Comparison of ENCODE assay signal across 8 cellular contexts in genomic region chr18:12990128-12990485, GRCh38. TPM values are rescaled to one million over a fixed set of nuclear protein-coding genes. Genes with fewer than 3 reads are reported as not detected.
DNase-seq lines count a peak whose midpoint lies in the region; ATAC-seq and TF ChIP-seq lines count a peak whose summit lies in the region.

No MANE protein-coding gene starts in this region.

- H3K4me3 Mint-ChIP-seq in activated CD4-positive, alpha-beta T cell treated with anti-CD3 and anti-CD28 coated beads, Interleukin-2, amount 10 ng/mL, durations not matched to agents 24 days and 14 days: peak overlapping the region; percentile 94
- peak overlapping the region; percentile 99 for H3K4me3 Mint-ChIP-seq in glutamatergic neuron (ENCODE audit: unreplicated experiment)
- H3K4me3 Mint-ChIP-seq in stimulated activated naive B cell treated with anti-CD40 and anti-IgM and Interleukin-4, amounts not matched to agents 10 μg/mL and 1 μg/mL and 100 μg/mL, for 72 hours: peak overlapping the region; percentile 96

- peak; percentile 9 to 10 for DNase-seq in NOMO-1 (lab: John Stamatoyannopoulos, UW; ENCODE audit: unreplicated experiment in 2 of 2)
- no peak for DNase-seq in NOMO-1 treated with DMSO at 0.1 percent for 48 hours (lab: John Stamatoyannopoulos, UW; ENCODE audit: unreplicated experiment)
- peak; percentile 80 for DNase-seq in activated CD4-positive, alpha-beta T cell treated with anti-CD3 and anti-CD28 coated beads, Interleukin-2, amount 10 ng/mL, durations not matched to agents 24 days and 14 days
- DNase-seq in glutamatergic neuron: no peak
- DNase-seq in stimulated activated naive B cell treated with anti-CD40 and anti-IgM and Interleukin-4, amounts not matched to agents 10 μg/mL and 1 μg/mL and 100 μg/mL, for 72 hours: no peak
- DNase-seq in NOMO-1 treated with dmso at 0.1 percent for 144 hours (lab: John Stamatoyannopoulos, UW; ENCODE audit: unreplicated experiment): no peak

- peak overlapping the region; percentile 92 for H3K27ac Mint-ChIP-seq in activated CD4-positive, alpha-beta T cell treated with anti-CD3 and anti-CD28 coated beads, Interleukin-2, amount 10 ng/mL, durations not matched to agents 24 days and 14 days
- peak overlapping the region; percentile 79 for H3K27ac Mint-ChIP-seq in glutamatergic neuron (ENCODE audit: unreplicated experiment)
- H3K27ac Mint-ChIP-seq in stimulated activated naive B cell treated with anti-CD40 and anti-IgM and Interleukin-4, amounts not matched to agents 10 μg/mL and 1 μg/mL and 100 μg/mL, for 72 hours: peak overlapping the region; percentile 97

- H3K36me3 Mint-ChIP-seq in activated CD4-positive, alpha-beta T cell treated with anti-CD3 and anti-CD28 coated beads, Interleukin-2, amount 10 ng/mL, durations not matched to agents 24 days and 14 days (ENCODE audit: low read depth): peaks cover 15% of the 10 kb centered on the region
- H3K36me3 Mint-ChIP-seq in glutamatergic neuron (ENCODE audit: unreplicated experiment): no peaks in the 10 kb centered on the region
- peaks cover 8 to 13% of the 10 kb centered on the region in 2 donors for H3K36me3 Mint-ChIP-seq in stimulated activated naive B cell treated with anti-CD40 and anti-IgM and Interleukin-4, amounts not matched to agents 10 μg/mL and 1 μg/mL and 100 μg/mL, for 72 hours

- H3K27me3 Mint-ChIP-seq in activated CD4-positive, alpha-beta T cell treated with anti-CD3 and anti-CD28 coated beads, Interleukin-2, amount 10 ng/mL, durations not matched to agents 24 days and 14 days: no peaks in the 10 kb centered on the region
- peaks cover 4% of the 10 kb centered on the region for H3K27me3 Mint-ChIP-seq in glutamatergic neuron (ENCODE audit: unreplicated experiment)
- no peaks in the 10 kb centered on the region for H3K27me3 Mint-ChIP-seq in stimulated activated naive B cell treated with anti-CD40 and anti-IgM and Interleukin-4, amounts not matched to agents 10 μg/mL and 1 μg/mL and 100 μg/mL, for 72 hours

- H3K9me3 Mint-ChIP-seq in activated CD4-positive, alpha-beta T cell treated with anti-CD3 and anti-CD28 coated beads, Interleukin-2, amount 10 ng/mL, durations not matched to agents 24 days and 14 days: no peaks in the 10 kb centered on the region
- H3K9me3 Mint-ChIP-seq in glutamatergic neuron (ENCODE audit: unreplicated experiment): peaks cover 4% of the 10 kb centered on the region
- no peaks in the 10 kb centered on the region for H3K9me3 Mint-ChIP-seq in stimulated activated naive B cell treated with anti-CD40 and anti-IgM and Interleukin-4, amounts not matched to agents 10 μg/mL and 1 μg/mL and 100 μg/mL, for 72 hours

- intact Hi-C loops in activated CD4-positive, alpha-beta T cell treated with anti-CD3 and anti-CD28 coated beads, Interleukin-2, amount 10 ng/mL, durations not matched to agents 24 days and 14 days (cut with micrococcal nuclease): loop anchor here (2.0 to 5.0 kb wide), 2 partner anchors 227 to 387 kb away; partner anchors contain the start of gene LDLRAD4

- peaks cover 16% of the 10 kb centered on the region for H3K4me1 Mint-ChIP-seq in activated CD4-positive, alpha-beta T cell treated with anti-CD3 and anti-CD28 coated beads, Interleukin-2, amount 10 ng/mL, durations not matched to agents 24 days and 14 days
- peaks cover 11% of the 10 kb centered on the region for H3K4me1 Mint-ChIP-seq in glutamatergic neuron (ENCODE audit: low read depth, unreplicated experiment)
- H3K4me1 Mint-ChIP-seq in stimulated activated naive B cell treated with anti-CD40 and anti-IgM and Interleukin-4, amounts not matched to agents 10 μg/mL and 1 μg/mL and 100 μg/mL, for 72 hours: peaks cover 13 to 31% of the 10 kb centered on the region in 2 donors

- ATAC-seq in stimulated activated naive B cell treated with anti-CD40 and anti-IgM and Interleukin-4, amounts not matched to agents 10 μg/mL and 1 μg/mL and 100 μg/mL, for 72 hours (replicated peaks): no peak
- ATAC-seq in HG02840 (IDR thresholded peaks at IDR 0.05; ENCODE audit: low FRiP score, unreplicated experiment): no peak
- no peak for ATAC-seq in HG03469 (IDR thresholded peaks at IDR 0.05; ENCODE audit: unreplicated experiment)

- no peak for TF ChIP-seq CTCF in glutamatergic neuron (IDR thresholded peaks at IDR 0.05; ENCODE audit: partially characterized antibody, unreplicated experiment)

RNA-seq across cellular contexts. Expression of gene CEP192, which starts 1.1 kb away (rescaled TPM):
- total RNA-seq in activated CD4-positive, alpha-beta T cell treated with anti-CD3 and anti-CD28 coated beads, Interleukin-2, amount 10 ng/mL, durations not matched to agents 24 days and 14 days: 31.4 and 34.7 TPM in 2 replicates
- 20.1 TPM for total RNA-seq in glutamatergic neuron (ENCODE audit: unreplicated experiment)

RNA-seq across cellular contexts. Expression of gene SEH1L, which starts 42.3 kb away (rescaled TPM):
- total RNA-seq in activated CD4-positive, alpha-beta T cell treated with anti-CD3 and anti-CD28 coated beads, Interleukin-2, amount 10 ng/mL, durations not matched to agents 24 days and 14 days: 132 TPM in 2 replicates
- 46.4 TPM for total RNA-seq in glutamatergic neuron (ENCODE audit: unreplicated experiment)

Comparison
In these comparisons a context has a peak if more than half of its experiments do, and no peak if none do; other contexts are left out.
1. DNase-seq: peak in NOMO-1 (2 of 2) and activated CD4-positive, alpha-beta T cell treated with anti-CD3 and anti-CD28 coated beads, Interleukin-2, amount 10 ng/mL, durations not matched to agents 24 days and 14 days (single experiment); none in NOMO-1 treated with DMSO at 0.1 percent for 48 hours (single experiment), glutamatergic neuron (single experiment), stimulated activated naive B cell treated with anti-CD40 and anti-IgM and Interleukin-4, amounts not matched to agents 10 μg/mL and 1 μg/mL and 100 μg/mL, for 72 hours (single experiment) and NOMO-1 treated with dmso at 0.1 percent for 144 hours (single experiment).
2. Peak in every context shown above with its lines, with median percentiles within 50 percentile points of each other: H3K27ac Mint-ChIP-seq and H3K4me3 Mint-ChIP-seq.